ENCODE assay signal across 1 cellular context in the genomic region with DNA sequence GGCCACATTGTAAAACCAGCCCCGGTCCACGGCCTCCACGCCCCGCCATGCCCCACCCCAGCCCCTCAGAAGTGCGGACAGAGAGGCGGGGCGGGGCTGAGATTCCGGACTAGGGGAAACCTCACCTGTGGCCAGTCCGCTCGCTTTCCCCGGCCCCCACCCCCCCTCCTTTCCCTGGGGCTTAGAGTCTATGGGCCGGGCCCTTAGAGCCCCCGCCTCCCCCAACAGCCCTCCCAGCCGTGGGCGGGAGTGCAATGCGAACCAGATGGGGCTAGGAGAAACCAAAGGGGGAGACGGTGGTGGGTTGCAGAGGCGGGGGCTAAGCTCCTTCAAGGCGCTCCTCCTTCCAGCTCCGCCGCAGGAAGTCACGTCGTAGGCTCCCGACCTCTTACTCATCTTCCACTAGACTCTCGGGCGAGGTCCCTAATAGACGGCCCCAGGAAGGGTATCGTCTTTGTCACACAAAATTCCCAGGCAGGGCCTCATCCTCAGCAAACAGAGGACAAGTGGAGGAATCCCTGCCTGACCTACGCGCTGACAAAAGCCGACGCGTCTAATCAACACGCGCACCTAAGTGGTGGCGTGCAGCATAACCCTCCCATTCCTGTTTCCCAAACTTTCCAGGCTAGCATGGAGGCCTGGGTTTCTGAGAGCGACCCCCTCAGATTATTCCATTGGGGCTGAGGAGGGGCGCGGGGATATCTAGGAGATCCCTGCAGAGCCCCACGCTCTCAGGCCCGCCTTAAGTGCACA.
TF ChIP-seq lines count a peak whose summit lies in the region.

No MANE protein-coding gene starts in this region.

TF ChIP-seq in HepG2, 621 proteins besides CTCF, POLR2A, EP300 and RAD21 (continued from another document and continues in another):
- no peak for TF ChIP-seq NR2F6 (IDR thresholded peaks at IDR 0.05)
- peak; percentile 22; the same call in 1 of the 2 replicates for TF ChIP-seq NR2F6 (CRISPR knock-in tag; IDR thresholded peaks at IDR 0.05)
- TF ChIP-seq RELA (CRISPR knock-in tag; IDR thresholded peaks at IDR 0.05), result no peak
- no peak for TF ChIP-seq ZNF816 (CRISPR knock-in tag; IDR thresholded peaks at IDR 0.05; ENCODE audit: borderline replicate concordance)
- peak; percentile 0; the same call in 1 of the 2 replicates for TF ChIP-seq MXD4 (CRISPR knock-in tag; IDR thresholded peaks at IDR 0.05)
- TF ChIP-seq SMAD1 (CRISPR knock-in tag; IDR thresholded peaks at IDR 0.05; ENCODE audit: borderline replicate concordance, low read depth), result 0 out of 2 replicates have a peak, but pooled peaks have one; percentile 34
- TF ChIP-seq, protein P1, sequence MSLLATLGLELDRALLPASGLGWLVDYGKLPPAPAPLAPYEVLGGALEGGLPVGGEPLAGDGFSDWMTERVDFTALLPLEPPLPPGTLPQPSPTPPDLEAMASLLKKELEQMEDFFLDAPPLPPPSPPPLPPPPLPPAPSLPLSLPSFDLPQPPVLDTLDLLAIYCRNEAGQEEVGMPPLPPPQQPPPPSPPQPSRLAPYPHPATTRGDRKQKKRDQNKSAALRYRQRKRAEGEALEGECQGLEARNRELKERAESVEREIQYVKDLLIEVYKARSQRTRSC (CRISPR knock-in tag; IDR thresholded peaks at IDR 0.05; ENCODE audit: low read depth), result 0 out of 2 replicates have a peak, but pooled peaks have one; percentile 8
- TF ChIP-seq, protein P2, sequence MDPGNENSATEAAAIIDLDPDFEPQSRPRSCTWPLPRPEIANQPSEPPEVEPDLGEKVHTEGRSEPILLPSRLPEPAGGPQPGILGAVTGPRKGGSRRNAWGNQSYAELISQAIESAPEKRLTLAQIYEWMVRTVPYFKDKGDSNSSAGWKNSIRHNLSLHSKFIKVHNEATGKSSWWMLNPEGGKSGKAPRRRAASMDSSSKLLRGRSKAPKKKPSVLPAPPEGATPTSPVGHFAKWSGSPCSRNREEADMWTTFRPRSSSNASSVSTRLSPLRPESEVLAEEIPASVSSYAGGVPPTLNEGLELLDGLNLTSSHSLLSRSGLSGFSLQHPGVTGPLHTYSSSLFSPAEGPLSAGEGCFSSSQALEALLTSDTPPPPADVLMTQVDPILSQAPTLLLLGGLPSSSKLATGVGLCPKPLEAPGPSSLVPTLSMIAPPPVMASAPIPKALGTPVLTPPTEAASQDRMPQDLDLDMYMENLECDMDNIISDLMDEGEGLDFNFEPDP (CRISPR knock-in tag; conservative IDR thresholded peaks at IDR 0.05), result no peak
- no peak for TF ChIP-seq POGZ (CRISPR knock-in tag; IDR thresholded peaks at IDR 0.05)
- 0 out of 2 replicates have a peak, but pooled peaks have one; percentile 22 for TF ChIP-seq ESRRA (CRISPR knock-in tag; IDR thresholded peaks at IDR 0.05; ENCODE audit: low read depth)
- no peak for TF ChIP-seq MTF2 (CRISPR knock-in tag; IDR thresholded peaks at IDR 0.05; ENCODE audit: borderline replicate concordance)
- TF ChIP-seq AGO2 (optimal IDR thresholded peaks at IDR 0.05; ENCODE audit: low read depth, low read length), result peak; percentile 49
- no peak for TF ChIP-seq ARNTL (CRISPR knock-in tag; IDR thresholded peaks at IDR 0.05)
- TF ChIP-seq IRF2 (CRISPR knock-in tag; IDR thresholded peaks at IDR 0.05), result no peak
- no peak for TF ChIP-seq ZNF547 (CRISPR knock-in tag; IDR thresholded peaks at IDR 0.05)
- 0 out of 2 replicates have a peak, but pooled peaks have one; percentile 16 for TF ChIP-seq ZNF317 (CRISPR knock-in tag; IDR thresholded peaks at IDR 0.05)
- TF ChIP-seq, protein P3, sequence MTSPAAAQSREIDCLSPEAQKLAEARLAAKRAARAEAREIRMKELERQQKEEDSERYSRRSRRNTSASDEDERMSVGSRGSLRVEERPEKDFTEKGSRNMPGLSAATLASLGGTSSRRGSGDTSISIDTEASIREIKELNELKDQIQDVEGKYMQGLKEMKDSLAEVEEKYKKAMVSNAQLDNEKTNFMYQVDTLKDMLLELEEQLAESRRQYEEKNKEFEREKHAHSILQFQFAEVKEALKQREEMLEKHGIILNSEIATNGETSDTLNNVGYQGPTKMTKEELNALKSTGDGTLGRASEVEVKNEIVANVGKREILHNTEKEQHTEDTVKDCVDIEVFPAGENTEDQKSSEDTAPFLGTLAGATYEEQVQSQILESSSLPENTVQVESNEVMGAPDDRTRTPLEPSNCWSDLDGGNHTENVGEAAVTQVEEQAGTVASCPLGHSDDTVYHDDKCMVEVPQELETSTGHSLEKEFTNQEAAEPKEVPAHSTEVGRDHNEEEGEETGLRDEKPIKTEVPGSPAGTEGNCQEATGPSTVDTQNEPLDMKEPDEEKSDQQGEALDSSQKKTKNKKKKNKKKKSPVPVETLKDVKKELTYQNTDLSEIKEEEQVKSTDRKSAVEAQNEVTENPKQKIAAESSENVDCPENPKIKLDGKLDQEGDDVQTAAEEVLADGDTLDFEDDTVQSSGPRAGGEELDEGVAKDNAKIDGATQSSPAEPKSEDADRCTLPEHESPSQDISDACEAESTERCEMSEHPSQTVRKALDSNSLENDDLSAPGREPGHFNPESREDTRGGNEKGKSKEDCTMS (CRISPR knock-in tag; conservative IDR thresholded peaks at IDR 0.05), result no peak
- TF ChIP-seq, protein P4, sequence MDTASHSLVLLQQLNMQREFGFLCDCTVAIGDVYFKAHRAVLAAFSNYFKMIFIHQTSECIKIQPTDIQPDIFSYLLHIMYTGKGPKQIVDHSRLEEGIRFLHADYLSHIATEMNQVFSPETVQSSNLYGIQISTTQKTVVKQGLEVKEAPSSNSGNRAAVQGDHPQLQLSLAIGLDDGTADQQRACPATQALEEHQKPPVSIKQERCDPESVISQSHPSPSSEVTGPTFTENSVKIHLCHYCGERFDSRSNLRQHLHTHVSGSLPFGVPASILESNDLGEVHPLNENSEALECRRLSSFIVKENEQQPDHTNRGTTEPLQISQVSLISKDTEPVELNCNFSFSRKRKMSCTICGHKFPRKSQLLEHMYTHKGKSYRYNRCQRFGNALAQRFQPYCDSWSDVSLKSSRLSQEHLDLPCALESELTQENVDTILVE (CRISPR knock-in tag; IDR thresholded peaks at IDR 0.05), result no peak
- TF ChIP-seq ZNF746 (CRISPR knock-in tag; IDR thresholded peaks at IDR 0.05), result 0 out of 2 replicates have a peak, but pooled peaks have one; percentile 6
- TF ChIP-seq XBP1 (CRISPR knock-in tag; IDR thresholded peaks at IDR 0.05), result no peak
- no peak for TF ChIP-seq ZSCAN22 (CRISPR knock-in tag; IDR thresholded peaks at IDR 0.05)
- no peak; the same call in 1 of the 2 replicates for TF ChIP-seq ZFP90 (CRISPR knock-in tag; IDR thresholded peaks at IDR 0.05; ENCODE audit: borderline replicate concordance)
- TF ChIP-seq POLR2AphosphoS5 (IDR thresholded peaks at IDR 0.05; ENCODE audit: low read depth, low read length), result no peak; the same call in 1 of the 2 replicates
- TF ChIP-seq NONO (IDR thresholded peaks at IDR 0.05), result no peak
- no peak for TF ChIP-seq NONO (CRISPR knock-in tag; conservative IDR thresholded peaks at IDR 0.05)
- TF ChIP-seq RORA (CRISPR knock-in tag; IDR thresholded peaks at IDR 0.05), result no peak
- TF ChIP-seq ZNF12 (CRISPR knock-in tag; IDR thresholded peaks at IDR 0.05), result no peak
- TF ChIP-seq DPF2 (CRISPR knock-in tag; IDR thresholded peaks at IDR 0.05; ENCODE audit: borderline replicate concordance, low read depth), result no peak
- peak; percentile 45; the same call in 1 of the 2 replicates for TF ChIP-seq ZC3H4 (CRISPR knock-in tag; IDR thresholded peaks at IDR 0.05; ENCODE audit: borderline replicate concordance)
- no peak for TF ChIP-seq ZBTB7B (CRISPR knock-in tag; IDR thresholded peaks at IDR 0.05)
- TF ChIP-seq SIN3B (IDR thresholded peaks at IDR 0.05; ENCODE audit: low read length), result no peak
- no peak for TF ChIP-seq SRSF9 (IDR thresholded peaks at IDR 0.05; ENCODE audit: borderline replicate concordance, insufficient read depth, low read depth, low read length, poor library complexity, severe bottlenecking)
- peak; percentile 57; the same call in 1 of the 2 replicates for TF ChIP-seq ZNF501 (CRISPR knock-in tag; IDR thresholded peaks at IDR 0.05)
- TF ChIP-seq PTBP1 (IDR thresholded peaks at IDR 0.05; ENCODE audit: low read depth, low read length, poor library complexity, severe bottlenecking), result peak; percentile 33
- no peak for TF ChIP-seq ADNP (CRISPR knock-in tag; IDR thresholded peaks at IDR 0.05)
- TF ChIP-seq ZEB1 (IDR thresholded peaks at IDR 0.05; ENCODE audit: insufficient replicate concordance, low read depth), result peak; percentile 64
- TF ChIP-seq HDAC6 (IDR thresholded peaks at IDR 0.05; ENCODE audit: low read depth, low read length), result no peak
- TF ChIP-seq ZNF674 (CRISPR knock-in tag; IDR thresholded peaks at IDR 0.05; ENCODE audit: low read depth), result no peak
- 0 out of 2 replicates have a peak, but pooled peaks have one; percentile 27 for TF ChIP-seq ZFP41 (CRISPR knock-in tag; IDR thresholded peaks at IDR 0.05; ENCODE audit: borderline replicate concordance)
- TF ChIP-seq, protein P5, sequence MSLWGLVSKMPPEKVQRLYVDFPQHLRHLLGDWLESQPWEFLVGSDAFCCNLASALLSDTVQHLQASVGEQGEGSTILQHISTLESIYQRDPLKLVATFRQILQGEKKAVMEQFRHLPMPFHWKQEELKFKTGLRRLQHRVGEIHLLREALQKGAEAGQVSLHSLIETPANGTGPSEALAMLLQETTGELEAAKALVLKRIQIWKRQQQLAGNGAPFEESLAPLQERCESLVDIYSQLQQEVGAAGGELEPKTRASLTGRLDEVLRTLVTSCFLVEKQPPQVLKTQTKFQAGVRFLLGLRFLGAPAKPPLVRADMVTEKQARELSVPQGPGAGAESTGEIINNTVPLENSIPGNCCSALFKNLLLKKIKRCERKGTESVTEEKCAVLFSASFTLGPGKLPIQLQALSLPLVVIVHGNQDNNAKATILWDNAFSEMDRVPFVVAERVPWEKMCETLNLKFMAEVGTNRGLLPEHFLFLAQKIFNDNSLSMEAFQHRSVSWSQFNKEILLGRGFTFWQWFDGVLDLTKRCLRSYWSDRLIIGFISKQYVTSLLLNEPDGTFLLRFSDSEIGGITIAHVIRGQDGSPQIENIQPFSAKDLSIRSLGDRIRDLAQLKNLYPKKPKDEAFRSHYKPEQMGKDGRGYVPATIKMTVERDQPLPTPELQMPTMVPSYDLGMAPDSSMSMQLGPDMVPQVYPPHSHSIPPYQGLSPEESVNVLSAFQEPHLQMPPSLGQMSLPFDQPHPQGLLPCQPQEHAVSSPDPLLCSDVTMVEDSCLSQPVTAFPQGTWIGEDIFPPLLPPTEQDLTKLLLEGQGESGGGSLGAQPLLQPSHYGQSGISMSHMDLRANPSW (CRISPR knock-in tag; IDR thresholded peaks at IDR 0.05; ENCODE audit: borderline replicate concordance), result no peak
- TF ChIP-seq MAFF (IDR thresholded peaks at IDR 0.05; ENCODE audit: low read depth, low read length), result no peak
- TF ChIP-seq HNRNPUL1 (IDR thresholded peaks at IDR 0.05; ENCODE audit: low read depth, low read length), result no peak
- TF ChIP-seq THAP11 (CRISPR knock-in tag; IDR thresholded peaks at IDR 0.05), result 0 out of 2 replicates have a peak, but pooled peaks have one; percentile 6
- peak; percentile 43; the same call in 1 of the 2 replicates for TF ChIP-seq ZNF510 (CRISPR knock-in tag; IDR thresholded peaks at IDR 0.05; ENCODE audit: low read depth)
- TF ChIP-seq HHEX (CRISPR knock-in tag; IDR thresholded peaks at IDR 0.05), result no peak
- TF ChIP-seq PAX8 (CRISPR knock-in tag; IDR thresholded peaks at IDR 0.05; ENCODE audit: borderline replicate concordance), result no peak
- TF ChIP-seq U2AF1 (optimal IDR thresholded peaks at IDR 0.05; ENCODE audit: low read depth, low read length), result peak; percentile 7
- no peak for TF ChIP-seq PHF20 (CRISPR knock-in tag; IDR thresholded peaks at IDR 0.05)
- no peak for TF ChIP-seq MAZ (IDR thresholded peaks at IDR 0.05; ENCODE audit: borderline replicate concordance, low read depth, low read length)
- TF ChIP-seq MAZ (CRISPR knock-in tag; IDR thresholded peaks at IDR 0.05; ENCODE audit: low read depth), result no peak
- TF ChIP-seq, protein P6, sequence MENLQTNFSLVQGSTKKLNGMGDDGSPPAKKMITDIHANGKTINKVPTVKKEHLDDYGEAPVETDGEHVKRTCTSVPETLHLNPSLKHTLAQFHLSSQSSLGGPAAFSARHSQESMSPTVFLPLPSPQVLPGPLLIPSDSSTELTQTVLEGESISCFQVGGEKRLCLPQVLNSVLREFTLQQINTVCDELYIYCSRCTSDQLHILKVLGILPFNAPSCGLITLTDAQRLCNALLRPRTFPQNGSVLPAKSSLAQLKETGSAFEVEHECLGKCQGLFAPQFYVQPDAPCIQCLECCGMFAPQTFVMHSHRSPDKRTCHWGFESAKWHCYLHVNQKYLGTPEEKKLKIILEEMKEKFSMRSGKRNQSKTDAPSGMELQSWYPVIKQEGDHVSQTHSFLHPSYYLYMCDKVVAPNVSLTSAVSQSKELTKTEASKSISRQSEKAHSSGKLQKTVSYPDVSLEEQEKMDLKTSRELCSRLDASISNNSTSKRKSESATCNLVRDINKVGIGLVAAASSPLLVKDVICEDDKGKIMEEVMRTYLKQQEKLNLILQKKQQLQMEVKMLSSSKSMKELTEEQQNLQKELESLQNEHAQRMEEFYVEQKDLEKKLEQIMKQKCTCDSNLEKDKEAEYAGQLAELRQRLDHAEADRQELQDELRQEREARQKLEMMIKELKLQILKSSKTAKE (CRISPR knock-in tag; IDR thresholded peaks at IDR 0.05; ENCODE audit: borderline replicate concordance), result no peak
- no peak for TF ChIP-seq SRF (IDR thresholded peaks at IDR 0.05; ENCODE audit: low read depth, low read length)
- TF ChIP-seq ZNF615 (CRISPR knock-in tag; IDR thresholded peaks at IDR 0.05; ENCODE audit: borderline replicate concordance), result no peak
- TF ChIP-seq, protein P7, sequence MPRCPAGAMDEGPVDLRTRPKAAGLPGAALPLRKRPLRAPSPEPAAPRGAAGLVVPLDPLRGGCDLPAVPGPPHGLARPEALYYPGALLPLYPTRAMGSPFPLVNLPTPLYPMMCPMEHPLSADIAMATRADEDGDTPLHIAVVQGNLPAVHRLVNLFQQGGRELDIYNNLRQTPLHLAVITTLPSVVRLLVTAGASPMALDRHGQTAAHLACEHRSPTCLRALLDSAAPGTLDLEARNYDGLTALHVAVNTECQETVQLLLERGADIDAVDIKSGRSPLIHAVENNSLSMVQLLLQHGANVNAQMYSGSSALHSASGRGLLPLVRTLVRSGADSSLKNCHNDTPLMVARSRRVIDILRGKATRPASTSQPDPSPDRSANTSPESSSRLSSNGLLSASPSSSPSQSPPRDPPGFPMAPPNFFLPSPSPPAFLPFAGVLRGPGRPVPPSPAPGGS (CRISPR knock-in tag; IDR thresholded peaks at IDR 0.05), result no peak
- TF ChIP-seq ZNF343 (CRISPR knock-in tag; IDR thresholded peaks at IDR 0.05), result 0 out of 2 replicates have a peak, but pooled peaks have one; percentile 45
- no peak for TF ChIP-seq TEAD3 (CRISPR knock-in tag; optimal IDR thresholded peaks at IDR 0.05; ENCODE audit: borderline replicate concordance)
- 0 out of 2 replicates have a peak, but pooled peaks have one; percentile 25 for TF ChIP-seq ZSCAN29 (CRISPR knock-in tag; conservative IDR thresholded peaks at IDR 0.05)
- TF ChIP-seq ZNF253 (CRISPR knock-in tag; IDR thresholded peaks at IDR 0.05; ENCODE audit: borderline replicate concordance), result no peak
- TF ChIP-seq ZNF790 (CRISPR knock-in tag; IDR thresholded peaks at IDR 0.05; ENCODE audit: borderline replicate concordance), result no peak
- TF ChIP-seq, protein P8, sequence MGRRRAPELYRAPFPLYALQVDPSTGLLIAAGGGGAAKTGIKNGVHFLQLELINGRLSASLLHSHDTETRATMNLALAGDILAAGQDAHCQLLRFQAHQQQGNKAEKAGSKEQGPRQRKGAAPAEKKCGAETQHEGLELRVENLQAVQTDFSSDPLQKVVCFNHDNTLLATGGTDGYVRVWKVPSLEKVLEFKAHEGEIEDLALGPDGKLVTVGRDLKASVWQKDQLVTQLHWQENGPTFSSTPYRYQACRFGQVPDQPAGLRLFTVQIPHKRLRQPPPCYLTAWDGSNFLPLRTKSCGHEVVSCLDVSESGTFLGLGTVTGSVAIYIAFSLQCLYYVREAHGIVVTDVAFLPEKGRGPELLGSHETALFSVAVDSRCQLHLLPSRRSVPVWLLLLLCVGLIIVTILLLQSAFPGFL (CRISPR knock-in tag; IDR thresholded peaks at IDR 0.05), result no peak
